In genomic region chr7:17253885-17254284, GRCh38 we compare ENCODE assay signal across 32 cellular contexts.
"Had no signal": no experiment of that assay in that cellular context is flagged by ENCODE, and none has a peak within 500 bp of the region (broad histone marks: within the 10 kb centered on the region; RNA-seq: fewer than 3 reads in every experiment).

No MANE protein-coding gene starts in this region.

- H3K27me3 ChIP-seq: adrenal gland, body of pancreas, brain microvascular endothelial cell, breast epithelium had no signal

- H3K4me1 ChIP-seq: adrenal gland, breast epithelium had no signal

- H3K9me3 ChIP-seq: adrenal gland, body of pancreas, breast epithelium had no signal

- ATAC-seq: activated CD8-positive, alpha-beta T cell treated with anti-CD3 and anti-CD28 coated beads for 36 hours; activated naive CD4-positive, alpha-beta T cell treated with anti-CD3 and anti-CD28 coated beads, Interleukin-2, amount 50 U/mL, for 72 hours; activated T-cell treated with anti-CD3 and anti-CD28 coated beads, Interleukin-2, amount 50 U/mL, for 4 hours; activated T-cell treated with anti-CD3 and anti-CD28 coated beads, Interleukin-2, amount 50 U/mL, for 72 hours; activated T-helper 17 cell treated with anti-CD3 and anti-CD28 coated beads, Interleukin-2, amount 50 U/mL, for 72 hours; body of pancreas; T-helper 17 cell had no signal

- H3K27ac ChIP-seq: adrenal gland, body of pancreas, brain microvascular endothelial cell, breast epithelium, VCaP had no signal

- H3K36me3 ChIP-seq: adrenal gland, brain microvascular endothelial cell, breast epithelium had no signal

- H3K4me3 ChIP-seq: adrenal gland, body of pancreas, breast epithelium had no signal

- FAIRE-seq: astrocyte, TTC549 had no signal

- DNase-seq: activated B cell treated with CpG ODN at 0.5 μM for 24 hours; activated CD4-positive, alpha-beta memory T cell treated with anti-CD3 and anti-CD28 coated beads for 36 hours; activated CD4-positive, alpha-beta T cell treated with anti-CD3 and anti-CD28 coated beads for 4 hours; activated CD4-positive, alpha-beta T cell treated with anti-CD3 and anti-CD28 coated beads, Interleukin-2, amount 10 ng/mL, durations not matched to agents 24 days and 14 days; activated CD4-positive, alpha-beta T cell treated with anti-CD3 and anti-CD28 coated beads, Interleukin-2, amount 50 U/mL, for 1 hour; activated CD4-positive, alpha-beta T cell treated with anti-CD3 and anti-CD28 coated beads, Interleukin-2, amount 50 U/mL, for 4 hours; activated CD4-positive, CD25-positive, alpha-beta regulatory T cell treated with anti-CD3 and anti-CD28 coated beads, Interleukin-2, amount 50 U/mL, for 72 hours; activated CD8-positive, alpha-beta memory T cell treated with anti-CD3 and anti-CD28 coated beads, Interleukin-2, amount 50 U/mL, for 4 hours; activated CD8-positive, alpha-beta T cell treated with anti-CD3 and anti-CD28 coated beads for 36 hours; activated effector memory CD4-positive, alpha-beta T cell treated with anti-CD3 and anti-CD28 coated beads, Interleukin-2, amount 50 U/mL, for 16 hours; activated gamma-delta T cell treated with Interleukin-2 at 50 U/mL for 16 hours; activated naive CD4-positive, alpha-beta T cell; activated naive CD4-positive, alpha-beta T cell treated with anti-CD3 and anti-CD28 coated beads for 36 hours; activated naive CD4-positive, alpha-beta T cell treated with anti-CD3 and anti-CD28 coated beads, Interleukin-2, amount 50 U/mL, for 16 hours; activated naive CD8-positive, alpha-beta T cell treated with anti-CD3 and anti-CD28 coated beads for 36 hours; activated T-cell treated with anti-CD3 and anti-CD28 coated beads for 4 hours; activated T-cell treated with anti-CD3 and anti-CD28 coated beads, Interleukin-2, amount 50 U/mL, for 1 hour; activated T-cell treated with anti-CD3 and anti-CD28 coated beads, Interleukin-2, amount 50 U/mL, for 4 hours; activated T-cell treated with anti-CD3 and anti-CD28 coated beads, Interleukin-2, amount 50 U/mL, for 72 hours; adrenal gland; amniotic stem cell; aorta; body of pancreas; brain microvascular endothelial cell; central memory CD4-positive, alpha-beta T cell; T-helper 17 cell had no signal
